In genomic region chr10:83397806-83398205, GRCh38 we compare ENCODE assay signal across 4 cellular contexts.
"Had no signal": no experiment of that assay in that cellular context is flagged by ENCODE, and none has a peak within 500 bp of the region (broad histone marks: within the 10 kb centered on the region; RNA-seq: fewer than 3 reads in every experiment).

No MANE protein-coding gene starts in this region.

- H3K27ac Mint-ChIP-seq: GM23338, H9 had no signal

- DNase-seq: H9, HCEC 1CT, IMR-90 had no signal

- ATAC-seq: GM23338 had no signal

- H3K4me3 ChIP-seq: GM23338 had no signal

- H3K9me3 Mint-ChIP-seq: GM23338, H9 had no signal

- H3K4me1 Mint-ChIP-seq: GM23338, H9 had no signal

- H3K4me3 Mint-ChIP-seq: GM23338, H9 had no signal
